25 cellular contexts compared by ENCODE assay signal in genomic region chr3:197552198-197552597, GRCh38.
"Had no signal": no experiment of that assay in that cellular context is flagged by ENCODE, and none has a peak within 500 bp of the region (broad histone marks: within the 10 kb centered on the region; RNA-seq: fewer than 3 reads in every experiment).

No MANE protein-coding gene starts in this region.

- H3K27ac Mint-ChIP-seq: immature natural killer cell; memory B cell; stimulated activated naive B cell treated with anti-CD40 and anti-IgM and Interleukin-4, amounts not matched to agents 10 μg/mL and 1 μg/mL and 100 μg/mL, for 72 hours; stimulated activated naive CD8-positive, alpha-beta T cell treated with anti-CD3 and anti-CD28 coated beads, Interleukin-15, Interleukin-2, amounts not matched to agents 100 ng/mL and 50 ng/mL, for 24 hours had no signal

- H3K4me3 ChIP-seq: dorsolateral prefrontal cortex, lung, ovary, psoas muscle, skin epidermis, spleen, thoracic aorta, tibial nerve, upper lobe of left lung had no signal

- FAIRE-seq: colon, frontal cortex, urothelium cell line had no signal

- H3K36me3 ChIP-seq: ovary, spleen, thoracic aorta, tibial nerve, upper lobe of left lung had no signal

- ATAC-seq: left colon; psoas muscle; right cardiac atrium; stimulated activated naive B cell treated with anti-CD40 and anti-IgM and Interleukin-4, amounts not matched to agents 10 μg/mL and 1 μg/mL and 100 μg/mL, for 72 hours had no signal

- H3K27me3 Mint-ChIP-seq: memory B cell had no signal

- H3K9me3 ChIP-seq: ovary, psoas muscle, spleen, thoracic aorta, tibial nerve, upper lobe of left lung had no signal

- H3K4me3 Mint-ChIP-seq: immature natural killer cell; memory B cell; stimulated activated naive B cell treated with anti-CD40 and anti-IgM and Interleukin-4, amounts not matched to agents 10 μg/mL and 1 μg/mL and 100 μg/mL, for 72 hours; stimulated activated naive CD8-positive, alpha-beta T cell treated with anti-CD3 and anti-CD28 coated beads, Interleukin-15, Interleukin-2, amounts not matched to agents 100 ng/mL and 50 ng/mL, for 24 hours had no signal

- H3K9me3 Mint-ChIP-seq: immature natural killer cell; memory B cell; nephron; stimulated activated naive B cell treated with anti-CD40 and anti-IgM and Interleukin-4, amounts not matched to agents 10 μg/mL and 1 μg/mL and 100 μg/mL, for 72 hours; stimulated activated naive CD8-positive, alpha-beta T cell treated with anti-CD3 and anti-CD28 coated beads, Interleukin-15, Interleukin-2, amounts not matched to agents 100 ng/mL and 50 ng/mL, for 24 hours had no signal

- H3K27ac ChIP-seq: ovary, psoas muscle, skin epidermis, spleen, thoracic aorta, tibial nerve, upper lobe of left lung had no signal

- H3K27me3 ChIP-seq: dorsolateral prefrontal cortex, ovary, upper lobe of left lung had no signal

- DNase-seq: dorsolateral prefrontal cortex; effector CD4-positive, alpha-beta T cell; hypothalamus; immature natural killer cell; islet precursor cell; kidney glomerular epithelial cell; left colon; occipital lobe; ovary; posterior cingulate gyrus; psoas muscle; right cardiac atrium; spleen; stimulated activated naive B cell treated with anti-CD40 and anti-IgM and Interleukin-4, amounts not matched to agents 10 μg/mL and 1 μg/mL and 100 μg/mL, for 72 hours; upper lobe of left lung had no signal
